8 cellular contexts compared by ENCODE assay signal in the genomic region with DNA sequence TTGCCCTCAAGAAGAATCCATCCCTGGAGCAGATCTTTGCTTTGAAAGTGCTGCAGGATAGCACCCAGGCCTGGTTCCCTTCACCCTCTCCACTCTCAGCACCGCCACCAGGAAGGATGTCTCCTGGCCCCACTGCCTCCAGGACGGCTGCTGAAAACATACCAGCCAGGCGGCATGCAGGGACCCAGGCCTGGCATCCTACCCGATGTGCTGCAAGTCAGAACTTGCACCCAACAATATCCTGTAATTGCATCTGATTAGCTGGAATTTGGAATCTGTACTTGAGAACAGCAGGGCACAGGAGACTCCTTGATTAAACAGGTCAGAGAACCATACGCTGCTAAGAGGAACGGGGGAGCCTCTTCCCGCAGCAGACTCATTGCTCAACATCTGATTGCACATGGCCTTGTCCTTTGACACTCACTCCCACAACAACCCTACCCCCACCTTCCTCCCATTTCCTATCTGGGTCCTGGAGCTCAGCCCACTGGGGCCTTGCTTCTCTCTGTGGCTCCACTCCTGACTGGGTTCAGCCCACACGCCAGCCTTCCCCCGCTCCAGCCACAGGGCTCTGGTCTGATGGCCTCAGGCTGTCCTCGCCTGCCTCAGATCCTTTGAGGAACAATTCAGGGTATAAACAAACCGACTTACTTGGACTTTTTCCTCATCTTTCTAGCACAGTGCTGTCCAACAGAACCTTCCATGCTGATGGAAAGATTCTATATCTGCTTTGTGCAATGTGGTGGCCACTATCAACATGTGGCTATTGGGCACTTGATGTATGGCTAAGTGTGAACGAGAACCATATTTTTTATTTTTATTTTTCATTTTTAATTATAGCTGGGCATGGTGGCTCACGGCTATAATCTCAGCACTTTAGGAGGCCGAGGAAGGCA.
DNase-seq lines count a peak whose midpoint lies in the region; ATAC-seq and TF ChIP-seq lines count a peak whose summit lies in the region.

No MANE protein-coding gene starts in this region.

- POLR2A ChIA-PET in WTC11 (lab: Charles Lee) = interaction anchor here (1.1 kb wide), 1 partner anchor 43 kb away, joined by 3 read pairs; no protein-coding TSS in a partner anchor

- no peaks in the 10 kb centered on the region for H3K27me3 Mint-ChIP-seq in WTC11 (ENCODE audit: low read depth)

- peak overlapping the region; percentile 2; the same call in 1 of the 2 replicates for H3K27ac Mint-ChIP-seq in WTC11

- ATAC-seq in WTC11 (peak; percentile 47), GM21360 (IDR thresholded peaks at IDR 0.05; ENCODE audit: unreplicated experiment) (no peak), GM18867 (IDR thresholded peaks at IDR 0.05; ENCODE audit: unreplicated experiment) (no peak), GM21619 (IDR thresholded peaks at IDR 0.05; ENCODE audit: unreplicated experiment) (no peak), HG02623 (IDR thresholded peaks at IDR 0.05; ENCODE audit: unreplicated experiment) (no peak)

- no peaks in the 10 kb centered on the region for H3K36me3 Mint-ChIP-seq in WTC11

- DNase-seq in Kasumi-1 (lab: John Stamatoyannopoulos, UW) = peak; percentile 97 to 98
- DNase-seq in WTC11 (ENCODE audit: low spot score) = no peak
- DNase-seq in iris pigment epithelial cell (ENCODE audit: low read depth) = peak; percentile 82
- peak in 35 of 49 donors; percentile 4 to 73 (median 36) for DNase-seq in substantia nigra (lab: John Stamatoyannopoulos, UW)

- H3K4me1 Mint-ChIP-seq in WTC11 = peaks cover 10% of the 10 kb centered on the region

- no peak for TF ChIP-seq CTCF in WTC11 (IDR thresholded peaks at IDR 0.05)

- peaks cover 3% of the 10 kb centered on the region; the same call in 1 of the 2 replicates for H3K9me3 Mint-ChIP-seq in WTC11

- CTCF ChIA-PET in WTC11 (lab: Charles Lee) = interaction anchor here (1.1 kb wide), 1 partner anchor 89 kb away, joined by 3 read pairs; no protein-coding TSS in a partner anchor

- peak overlapping the region; percentile 26 for H3K27ac ChIP-seq in substantia nigra (ENCODE audit: low read depth, low read length, poor library complexity, severe bottlenecking)

- no peak overlapping the region for H3K4me3 Mint-ChIP-seq in WTC11

TF ChIP-seq in WTC11, 78 proteins besides CTCF, POLR2A, EP300 and RAD21:
- TF ChIP-seq, protein P1, sequence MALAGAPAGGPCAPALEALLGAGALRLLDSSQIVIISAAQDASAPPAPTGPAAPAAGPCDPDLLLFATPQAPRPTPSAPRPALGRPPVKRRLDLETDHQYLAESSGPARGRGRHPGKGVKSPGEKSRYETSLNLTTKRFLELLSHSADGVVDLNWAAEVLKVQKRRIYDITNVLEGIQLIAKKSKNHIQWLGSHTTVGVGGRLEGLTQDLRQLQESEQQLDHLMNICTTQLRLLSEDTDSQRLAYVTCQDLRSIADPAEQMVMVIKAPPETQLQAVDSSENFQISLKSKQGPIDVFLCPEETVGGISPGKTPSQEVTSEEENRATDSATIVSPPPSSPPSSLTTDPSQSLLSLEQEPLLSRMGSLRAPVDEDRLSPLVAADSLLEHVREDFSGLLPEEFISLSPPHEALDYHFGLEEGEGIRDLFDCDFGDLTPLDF (CRISPR knock-in tag; IDR thresholded peaks at IDR 0.05) = no peak
- peak; percentile 92 for TF ChIP-seq GABPB1 (CRISPR knock-in tag; IDR thresholded peaks at IDR 0.05)
- peak; percentile 45; the same call in 1 of the 2 replicates for TF ChIP-seq NFE2L1 (CRISPR knock-in tag; IDR thresholded peaks at IDR 0.05)
